29 cellular contexts compared by ENCODE assay signal in genomic region chr22:30432096-30432495, GRCh38. TPM values are rescaled to one million over a fixed set of nuclear protein-coding genes. Genes with fewer than 3 reads are reported as not detected.
"Had no signal": no experiment of that assay in that cellular context is flagged by ENCODE, and none has a peak within 500 bp of the region (broad histone marks: within the 10 kb centered on the region; RNA-seq: fewer than 3 reads in every experiment).

No MANE protein-coding gene starts in this region.

- H3K27ac ChIP-seq: esophagus squamous epithelium, neutrophil, psoas muscle, sigmoid colon, skin epidermis, testis, tibial nerve, upper lobe of right lung, vagina had no signal

- H3K36me3 ChIP-seq: neutrophil, sigmoid colon, tibial nerve, upper lobe of right lung, vagina had no signal

- H3K9me3 Mint-ChIP-seq: nephron progenitor cell had no signal

- H3K27me3 Mint-ChIP-seq: stimulated activated naive B cell treated with anti-CD40 and anti-IgM and Interleukin-4, amounts not matched to agents 10 μg/mL and 1 μg/mL and 100 μg/mL, for 72 hours; stimulated activated naive CD8-positive, alpha-beta T cell treated with anti-CD3 and anti-CD28 coated beads, Interleukin-15, amount 100 ng/mL, for 72 hours had no signal

- H3K4me3 ChIP-seq: esophagus squamous epithelium, lung, psoas muscle, sigmoid colon, skin epidermis, testis, tibial nerve, upper lobe of right lung, vagina had no signal

- ATAC-seq: effector memory CD8-positive, alpha-beta T cell; left cardiac atrium; left ventricle myocardium superior; psoas muscle; stimulated activated naive B cell treated with anti-CD40 and anti-IgM and Interleukin-4, amounts not matched to agents 10 μg/mL and 1 μg/mL and 100 μg/mL, for 72 hours; stimulated activated naive CD8-positive, alpha-beta T cell treated with anti-CD3 and anti-CD28 coated beads, Interleukin-15, amount 100 ng/mL, for 72 hours; upper lobe of right lung had no signal

- H3K4me1 ChIP-seq: psoas muscle, sigmoid colon, testis, tibial nerve, upper lobe of right lung, vagina had no signal

- H3K9me3 ChIP-seq: esophagus squamous epithelium, psoas muscle, sigmoid colon, testis, tibial nerve, upper lobe of right lung, vagina had no signal

- H3K27ac Mint-ChIP-seq: dendritic cell treated with granulocyte-macrophage colony-stimulating factor and Interleukin-4, amounts not matched to agents 40 ng/mL and 50 ng/mL, for 4 days; nephron progenitor cell; stimulated activated naive B cell treated with anti-CD40 and anti-IgM and Interleukin-4, amounts not matched to agents 10 μg/mL and 1 μg/mL and 100 μg/mL, for 72 hours; stimulated activated naive CD8-positive, alpha-beta T cell treated with anti-CD3 and anti-CD28 coated beads, Interleukin-15, amount 100 ng/mL, for 72 hours had no signal

- DNase-seq: effector memory CD8-positive, alpha-beta T cell; esophagus squamous epithelium; foreskin fibroblast; immature natural killer cell; left cardiac atrium; left ventricle myocardium superior; mesenchymal stem cell; midbrain; nephron progenitor cell; psoas muscle; retina; sigmoid colon; stimulated activated CD4-positive, alpha-beta T cell treated with anti-CD3 and anti-CD28 coated beads, Interleukin-2, amount 100 ng/mL, for 24 hours; stimulated activated CD4-positive, alpha-beta T cell treated with anti-CD3 and anti-CD28 coated beads, Interleukin-4, amount 100 ng/mL, for 4 hours; stimulated activated naive B cell treated with anti-CD40 and anti-IgM and Interleukin-4, amounts not matched to agents 10 μg/mL and 1 μg/mL and 100 μg/mL, for 72 hours; stimulated activated naive CD8-positive, alpha-beta T cell treated with anti-CD3 and anti-CD28 coated beads, Interleukin-15, amount 100 ng/mL, for 72 hours; testis; upper lobe of right lung had no signal

- FAIRE-seq: colon, keratinocyte had no signal

- H3K4me3 Mint-ChIP-seq: dendritic cell treated with granulocyte-macrophage colony-stimulating factor and Interleukin-4, amounts not matched to agents 40 ng/mL and 50 ng/mL, for 4 days; effector memory CD8-positive, alpha-beta T cell; immature natural killer cell; nephron progenitor cell; stimulated activated naive B cell treated with anti-CD40 and anti-IgM and Interleukin-4, amounts not matched to agents 10 μg/mL and 1 μg/mL and 100 μg/mL, for 72 hours; stimulated activated naive CD8-positive, alpha-beta T cell treated with anti-CD3 and anti-CD28 coated beads, Interleukin-15, amount 100 ng/mL, for 72 hours had no signal

RNA-seq across cellular contexts. Expression of gene SEC14L3, which starts 39.7 kb away (rescaled TPM):
- total RNA-seq: epithelial cell of proximal tubule, left cardiac atrium, left ventricle myocardium superior, osteoblast, psoas muscle, sigmoid colon, subcutaneous adipose tissue, tibial nerve, upper lobe of right lung, vagina had no signal
- polyA plus RNA-seq: immature natural killer cell, keratinocyte had no signal
